Comparison of ENCODE assay signal across 8 cellular contexts in genomic region chr17:75844530-75845057, GRCh38. TPM values are rescaled to one million over a fixed set of nuclear protein-coding genes. Genes with fewer than 3 reads are reported as not detected.
DNase-seq lines count a peak whose midpoint lies in the region; ATAC-seq and TF ChIP-seq lines count a peak whose summit lies in the region.

No MANE protein-coding gene starts in this region.

- peaks cover 0 to 81% (median 33%) of the 10 kb centered on the region in 3 donors for H3K36me3 ChIP-seq in tibial nerve

- no peaks in the 10 kb centered on the region for H3K27me3 Mint-ChIP-seq in activated T-helper 2 cell treated with anti-CD3 and anti-CD28 coated beads, Interferon-gamma antibody, Interleukin-2, Interleukin-4, amounts not matched to agents 10 μg/mL and 5 μg/mL and 100 μg/mL, durations not matched to agents 14 hours and 24 hours and 36 hours (ENCODE audit: low read depth)

- H3K27me3 ChIP-seq in tibial nerve, result no peaks in the 10 kb centered on the region

- H3K4me3 ChIP-seq in tibial nerve, result peak overlapping the region in 3 of 4 donors; percentile 15 to 36 (median 32)

- peak overlapping the region; percentile 36 to 85 (median 80) for H3K27ac ChIP-seq in tibial nerve

- H3K4me1 ChIP-seq in tibial nerve, result peaks cover 0 to 54% (median 19%) of the 10 kb centered on the region in 4 donors

- H3K4me3 Mint-ChIP-seq in activated T-helper 2 cell treated with anti-CD3 and anti-CD28 coated beads, Interferon-gamma antibody, Interleukin-2, Interleukin-4, amounts not matched to agents 10 μg/mL and 5 μg/mL and 100 μg/mL, durations not matched to agents 14 hours and 24 hours and 36 hours (ENCODE audit: low read depth), result peak overlapping the region; percentile 95

- no peaks in the 10 kb centered on the region for H3K9me3 ChIP-seq in tibial nerve

- TF ChIP-seq CTCF in tibial nerve (IDR thresholded peaks at IDR 0.05), result no peak

- no peak for TF ChIP-seq POLR2A in tibial nerve (IDR thresholded peaks at IDR 0.05)

- peak overlapping the region; percentile 97 for H3K27ac Mint-ChIP-seq in activated T-helper 2 cell treated with anti-CD3 and anti-CD28 coated beads, Interferon-gamma antibody, Interleukin-2, Interleukin-4, amounts not matched to agents 10 μg/mL and 5 μg/mL and 100 μg/mL, durations not matched to agents 14 hours and 24 hours and 36 hours

- intact Hi-C loops in activated T-helper 2 cell treated with anti-CD3 and anti-CD28 coated beads, Interferon-gamma antibody, Interleukin-2, Interleukin-4, amounts not matched to agents 10 μg/mL and 5 μg/mL and 100 μg/mL, durations not matched to agents 14 hours and 24 hours and 36 hours (cut with micrococcal nuclease), result loop anchor here (1.0 kb wide), 1 partner anchor 11 kb away; the partner anchor contains the start of gene WBP2

- DNase-seq in CMK (ENCODE audit: low read depth) (peak; percentile 83), left lobe of liver (ENCODE audit: low spot score) (no peak), tibial nerve (ENCODE audit: low spot score in 2 of 2) (no peak), cerebellar cortex (ENCODE audit: low spot score) (no peak)
- no peak for DNase-seq in activated T-helper 2 cell treated with anti-CD3 and anti-CD28 coated beads, Interferon-gamma antibody, Interleukin-2, Interleukin-4, amounts not matched to agents 10 μg/mL and 5 μg/mL and 100 μg/mL, durations not matched to agents 14 hours and 24 hours and 36 hours (ENCODE audit: low spot score)
- no peak for DNase-seq in stimulated activated CD8-positive, alpha-beta memory T cell treated with anti-CD3 and anti-CD28 coated beads, Interleukin-4, amount 100 ng/mL, for 48 hours

- 48 to 53% methylated on average over 8 to 14 of the region's 14 CpGs for WGBS in tibial nerve, 2 donors

- no peak for TF ChIP-seq EP300 in tibial nerve (IDR thresholded peaks at IDR 0.05)

- peak; percentile 5 for ATAC-seq in HG02588 (IDR thresholded peaks at IDR 0.05; ENCODE audit: unreplicated experiment)
- ATAC-seq in left lobe of liver, result peak; percentile 27
- no peak for ATAC-seq in GM18519 (IDR thresholded peaks at IDR 0.05; ENCODE audit: low FRiP score, unreplicated experiment)

- peaks cover 46% of the 10 kb centered on the region for H3K36me3 Mint-ChIP-seq in activated T-helper 2 cell treated with anti-CD3 and anti-CD28 coated beads, Interferon-gamma antibody, Interleukin-2, Interleukin-4, amounts not matched to agents 10 μg/mL and 5 μg/mL and 100 μg/mL, durations not matched to agents 14 hours and 24 hours and 36 hours (ENCODE audit: low read depth)

- H3K4me1 Mint-ChIP-seq in activated T-helper 2 cell treated with anti-CD3 and anti-CD28 coated beads, Interferon-gamma antibody, Interleukin-2, Interleukin-4, amounts not matched to agents 10 μg/mL and 5 μg/mL and 100 μg/mL, durations not matched to agents 14 hours and 24 hours and 36 hours (ENCODE audit: low read depth), result peaks cover 10% of the 10 kb centered on the region

- no peaks in the 10 kb centered on the region for H3K9me3 Mint-ChIP-seq in activated T-helper 2 cell treated with anti-CD3 and anti-CD28 coated beads, Interferon-gamma antibody, Interleukin-2, Interleukin-4, amounts not matched to agents 10 μg/mL and 5 μg/mL and 100 μg/mL, durations not matched to agents 14 hours and 24 hours and 36 hours

RNA-seq across cellular contexts. Expression of gene UNC13D, which starts 0.4 kb away (rescaled TPM):
- 165 and 175 TPM in 2 replicates for total RNA-seq in activated T-helper 2 cell treated with anti-CD3 and anti-CD28 coated beads, Interferon-gamma antibody, Interleukin-2, Interleukin-4, amounts not matched to agents 10 μg/mL and 5 μg/mL and 100 μg/mL, durations not matched to agents 14 hours and 24 hours and 36 hours
- 10.8 TPM for total RNA-seq in left lobe of liver
- 10 to 100 TPM; 10.5 to 53.1 (median 22.6) TPM for total RNA-seq in tibial nerve

RNA-seq across cellular contexts. Expression of gene WBP2, which starts 10.5 kb away (rescaled TPM):
- total RNA-seq in activated T-helper 2 cell treated with anti-CD3 and anti-CD28 coated beads, Interferon-gamma antibody, Interleukin-2, Interleukin-4, amounts not matched to agents 10 μg/mL and 5 μg/mL and 100 μg/mL, durations not matched to agents 14 hours and 24 hours and 36 hours, result 79.3 and 80.7 TPM in 2 replicates
- total RNA-seq in left lobe of liver (68.3 TPM), tibial nerve (10 to 100 TPM; 63.5 to 79.7 (median 71.0) TPM)

RNA-seq across cellular contexts. Expression of gene TRIM47, which starts 33.8 kb away (rescaled TPM):
- 22.5 and 24.5 TPM in 2 replicates for total RNA-seq in activated T-helper 2 cell treated with anti-CD3 and anti-CD28 coated beads, Interferon-gamma antibody, Interleukin-2, Interleukin-4, amounts not matched to agents 10 μg/mL and 5 μg/mL and 100 μg/mL, durations not matched to agents 14 hours and 24 hours and 36 hours
- total RNA-seq in left lobe of liver (24.3 TPM), tibial nerve (10 to 100 TPM; 47.4 to 79.0 (median 57.0) TPM)

RNA-seq across cellular contexts. Expression of gene TRIM65, which starts 52.2 kb away (rescaled TPM):
- total RNA-seq in activated T-helper 2 cell treated with anti-CD3 and anti-CD28 coated beads, Interferon-gamma antibody, Interleukin-2, Interleukin-4, amounts not matched to agents 10 μg/mL and 5 μg/mL and 100 μg/mL, durations not matched to agents 14 hours and 24 hours and 36 hours, result 42.8 and 45.6 TPM in 2 replicates
- 9.8 TPM for total RNA-seq in left lobe of liver
- total RNA-seq in tibial nerve, result 10 to 100 TPM; 40.2 to 68.1 (median 41.5) TPM

RNA-seq across cellular contexts. Expression of gene UNK, which starts 60.0 kb away (rescaled TPM):
- 26.8 and 30.1 TPM in 2 replicates for total RNA-seq in activated T-helper 2 cell treated with anti-CD3 and anti-CD28 coated beads, Interferon-gamma antibody, Interleukin-2, Interleukin-4, amounts not matched to agents 10 μg/mL and 5 μg/mL and 100 μg/mL, durations not matched to agents 14 hours and 24 hours and 36 hours
- 7.0 TPM for total RNA-seq in left lobe of liver
- 10 to 100 TPM; 30.2 to 53.4 (median 36.2) TPM for total RNA-seq in tibial nerve
